Comparison of ENCODE assay signal across 12 cellular contexts in the genomic region with DNA sequence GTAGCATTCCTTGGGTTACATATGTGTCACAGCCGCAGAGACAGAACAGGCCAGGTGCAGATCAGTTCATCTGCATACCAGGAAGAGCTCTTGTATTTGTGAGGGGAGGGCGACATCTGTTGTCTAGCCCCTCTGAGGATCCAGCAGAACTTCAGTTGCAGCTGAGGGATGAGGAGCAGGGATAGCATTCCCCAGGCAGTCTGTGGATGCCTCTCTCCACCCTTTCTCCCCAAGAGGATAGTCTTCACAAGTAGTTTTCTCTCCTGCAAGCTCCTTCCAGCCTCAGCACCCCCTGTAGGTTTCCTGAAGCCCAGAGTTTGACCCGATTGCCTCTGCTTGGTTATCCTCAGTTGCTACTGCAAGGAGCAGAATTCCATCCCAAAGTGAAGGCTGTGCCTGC. TPM values are rescaled to one million over a fixed set of nuclear protein-coding genes. Genes with fewer than 3 reads are reported as not detected.
DNase-seq lines count a peak whose midpoint lies in the region; ATAC-seq, FAIRE-seq and TF ChIP-seq lines count a peak whose summit lies in the region.
"Had no signal": no experiment of that assay in that cellular context is flagged by ENCODE, and none has a peak within 500 bp of the region (broad histone marks: within the 10 kb centered on the region; RNA-seq: fewer than 3 reads in every experiment).

No MANE protein-coding gene starts in this region.

- H3K36me3 Mint-ChIP-seq in activated naive CD4-positive, alpha-beta T cell treated with anti-CD3 and anti-CD28 coated beads for 36 hours (ENCODE audit: low read depth): peaks cover 73% of the 10 kb centered on the region
- H3K36me3 Mint-ChIP-seq in WTC11: peaks cover 71% of the 10 kb centered on the region

- POLR2A ChIA-PET in WTC11 (lab: Charles Lee): interaction anchor here (5.5 kb wide), 1 partner anchor 24 kb away, joined by 104 read pairs; no protein-coding TSS in a partner anchor

- no peaks in the 10 kb centered on the region for H3K27me3 ChIP-seq in subcutaneous abdominal adipose tissue (ENCODE audit: control insufficient read depth in 5 of 5, insufficient read depth in 4 of 5, low read length in 5 of 5)

- peak overlapping the region; percentile 95 for H3K4me3 ChIP-seq in fibroblast of mammary gland (ENCODE audit: control insufficient read depth, low read depth, low read length)
- peak overlapping the region in 2 of 5 donors; percentile 64 to 74 for H3K4me3 ChIP-seq in subcutaneous abdominal adipose tissue (ENCODE audit: low read depth in 1 of 5, low read length in 5 of 5)

- H3K27ac Mint-ChIP-seq in activated naive CD4-positive, alpha-beta T cell treated with anti-CD3 and anti-CD28 coated beads for 36 hours: no peak overlapping the region
- peak overlapping the region; percentile 92 for H3K27ac Mint-ChIP-seq in WTC11

- H3K4me1 Mint-ChIP-seq in activated naive CD4-positive, alpha-beta T cell treated with anti-CD3 and anti-CD28 coated beads for 36 hours (ENCODE audit: low read depth): peaks cover 47% of the 10 kb centered on the region
- H3K4me1 Mint-ChIP-seq in WTC11: peaks cover 70% of the 10 kb centered on the region

- no peaks in the 10 kb centered on the region for H3K27me3 Mint-ChIP-seq in activated naive CD4-positive, alpha-beta T cell treated with anti-CD3 and anti-CD28 coated beads for 36 hours (ENCODE audit: low read depth)
- no peaks in the 10 kb centered on the region for H3K27me3 Mint-ChIP-seq in WTC11 (ENCODE audit: low read depth)

- H3K36me3 ChIP-seq in subcutaneous abdominal adipose tissue (ENCODE audit: control insufficient read depth in 5 of 5, insufficient read depth in 5 of 5, low read length in 5 of 5): peaks cover 2 to 31% (median 3%) of the 10 kb centered on the region in 5 donors

- H3K4me1 ChIP-seq in subcutaneous abdominal adipose tissue (ENCODE audit: control insufficient read depth in 5 of 5, insufficient read depth in 5 of 5, low read length in 5 of 5): peaks cover 9 to 84% (median 57%) of the 10 kb centered on the region in 5 donors

- peak overlapping the region in 2 of 5 donors; percentile 1 to 38 for H3K9ac ChIP-seq in subcutaneous abdominal adipose tissue (ENCODE audit: low read length in 5 of 5)

- no peaks in the 10 kb centered on the region for H3K9me3 Mint-ChIP-seq in activated naive CD4-positive, alpha-beta T cell treated with anti-CD3 and anti-CD28 coated beads for 36 hours
- no peaks in the 10 kb centered on the region for H3K9me3 Mint-ChIP-seq in WTC11

- DNase-seq in activated naive CD4-positive, alpha-beta T cell treated with anti-CD3 and anti-CD28 coated beads for 36 hours: no peak
- no peak for DNase-seq in activated naive CD4-positive, alpha-beta T cell treated with Interleukin-2 at 50 U/mL for 16 hours
- no peak for DNase-seq in WTC11 (ENCODE audit: low spot score)
- DNase-seq in fibroblast of mammary gland (ENCODE audit: low read depth): no peak
- no peak for DNase-seq in stimulated activated CD4-positive, alpha-beta T cell treated with anti-CD3 and anti-CD28 coated beads, Interleukin-4, amount 100 ng/mL, for 1 hour
- DNase-seq in GM12892 (ENCODE audit: insufficient read length): no peak
- DNase-seq: left ventricle myocardium superior, NCI-H748 treated with DMSO at 0.1 percent for 48 hours had no signal

- intact Hi-C loops in activated naive CD4-positive, alpha-beta T cell treated with anti-CD3 and anti-CD28 coated beads for 36 hours (cut with micrococcal nuclease): no loop called here

- H3K27ac ChIP-seq in subcutaneous abdominal adipose tissue (ENCODE audit: low read depth, low read length): peak overlapping the region; percentile 32

- no peaks in the 10 kb centered on the region for H3K9me3 ChIP-seq in subcutaneous abdominal adipose tissue (ENCODE audit: control insufficient read depth in 5 of 5, low read length in 5 of 5)

- TF ChIP-seq CTCF in WTC11 (IDR thresholded peaks at IDR 0.05) (no peak), fibroblast of mammary gland (conservative IDR thresholded peaks at IDR 0.05; ENCODE audit: control insufficient read depth, insufficient read depth, low read depth, low read length) (no peak)

- no peak for TF ChIP-seq POLR2A in GM12892 (IDR thresholded peaks at IDR 0.05; ENCODE audit: low read depth, low read length)

- FAIRE-seq in GM12892 (lab: Jason Lieb, UNC): no peak
- FAIRE-seq: GM18507 had no signal

- H3K4me3 Mint-ChIP-seq in activated naive CD4-positive, alpha-beta T cell treated with anti-CD3 and anti-CD28 coated beads for 36 hours: peak overlapping the region; percentile 97
- H3K4me3 Mint-ChIP-seq in WTC11: peak overlapping the region; percentile 96

- CTCF ChIA-PET in activated naive CD4-positive, alpha-beta T cell treated with anti-CD3 and anti-CD28 coated beads for 36 hours (lab: Charles Lee): interaction anchor here (1.0 kb wide), 2 partner anchors 12 to 175 kb away, joined by 4 read pairs; no protein-coding TSS in a partner anchor
- CTCF ChIA-PET in WTC11 (lab: Charles Lee): interaction anchor here (0.6 to 1.9 kb wide), 10 partner anchors 10 to 169 kb away, joined by 3 to 11 read pairs (median 4); no protein-coding TSS in a partner anchor

- ATAC-seq in WTC11 (no peak), GM18870 (IDR thresholded peaks at IDR 0.05; ENCODE audit: unreplicated experiment) (no peak)
- ATAC-seq: left ventricle myocardium superior had no signal

TF ChIP-seq in WTC11, 78 proteins besides CTCF, POLR2A, EP300 and RAD21:
- TF ChIP-seq NR3C1 (CRISPR knock-in tag; conservative IDR thresholded peaks at IDR 0.05; ENCODE audit: low read depth) (no peak), CREB1 (CRISPR knock-in tag; IDR thresholded peaks at IDR 0.05) (no peak), RELA (CRISPR knock-in tag; IDR thresholded peaks at IDR 0.05; ENCODE audit: borderline replicate concordance) (no peak)
- TF ChIP-seq, protein P1, sequence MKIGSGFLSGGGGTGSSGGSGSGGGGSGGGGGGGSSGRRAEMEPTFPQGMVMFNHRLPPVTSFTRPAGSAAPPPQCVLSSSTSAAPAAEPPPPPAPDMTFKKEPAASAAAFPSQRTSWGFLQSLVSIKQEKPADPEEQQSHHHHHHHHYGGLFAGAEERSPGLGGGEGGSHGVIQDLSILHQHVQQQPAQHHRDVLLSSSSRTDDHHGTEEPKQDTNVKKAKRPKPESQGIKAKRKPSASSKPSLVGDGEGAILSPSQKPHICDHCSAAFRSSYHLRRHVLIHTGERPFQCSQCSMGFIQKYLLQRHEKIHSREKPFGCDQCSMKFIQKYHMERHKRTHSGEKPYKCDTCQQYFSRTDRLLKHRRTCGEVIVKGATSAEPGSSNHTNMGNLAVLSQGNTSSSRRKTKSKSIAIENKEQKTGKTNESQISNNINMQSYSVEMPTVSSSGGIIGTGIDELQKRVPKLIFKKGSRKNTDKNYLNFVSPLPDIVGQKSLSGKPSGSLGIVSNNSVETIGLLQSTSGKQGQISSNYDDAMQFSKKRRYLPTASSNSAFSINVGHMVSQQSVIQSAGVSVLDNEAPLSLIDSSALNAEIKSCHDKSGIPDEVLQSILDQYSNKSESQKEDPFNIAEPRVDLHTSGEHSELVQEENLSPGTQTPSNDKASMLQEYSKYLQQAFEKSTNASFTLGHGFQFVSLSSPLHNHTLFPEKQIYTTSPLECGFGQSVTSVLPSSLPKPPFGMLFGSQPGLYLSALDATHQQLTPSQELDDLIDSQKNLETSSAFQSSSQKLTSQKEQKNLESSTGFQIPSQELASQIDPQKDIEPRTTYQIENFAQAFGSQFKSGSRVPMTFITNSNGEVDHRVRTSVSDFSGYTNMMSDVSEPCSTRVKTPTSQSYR (CRISPR knock-in tag; IDR thresholded peaks at IDR 0.05): no peak
- TF ChIP-seq, protein P2, sequence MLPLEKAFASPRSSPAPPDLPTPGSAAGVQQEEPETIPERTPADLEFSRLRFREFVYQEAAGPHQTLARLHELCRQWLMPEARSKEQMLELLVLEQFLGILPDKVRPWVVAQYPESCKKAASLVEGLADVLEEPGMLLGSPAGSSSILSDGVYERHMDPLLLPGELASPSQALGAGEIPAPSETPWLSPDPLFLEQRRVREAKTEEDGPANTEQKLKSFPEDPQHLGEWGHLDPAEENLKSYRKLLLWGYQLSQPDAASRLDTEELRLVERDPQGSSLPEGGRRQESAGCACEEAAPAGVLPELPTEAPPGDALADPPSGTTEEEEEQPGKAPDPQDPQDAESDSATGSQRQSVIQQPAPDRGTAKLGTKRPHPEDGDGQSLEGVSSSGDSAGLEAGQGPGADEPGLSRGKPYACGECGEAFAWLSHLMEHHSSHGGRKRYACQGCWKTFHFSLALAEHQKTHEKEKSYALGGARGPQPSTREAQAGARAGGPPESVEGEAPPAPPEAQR (CRISPR knock-in tag; IDR thresholded peaks at IDR 0.05): no peak
- TF ChIP-seq, protein P3, sequence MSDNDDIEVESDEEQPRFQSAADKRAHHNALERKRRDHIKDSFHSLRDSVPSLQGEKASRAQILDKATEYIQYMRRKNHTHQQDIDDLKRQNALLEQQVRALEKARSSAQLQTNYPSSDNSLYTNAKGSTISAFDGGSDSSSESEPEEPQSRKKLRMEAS (CRISPR knock-in tag; IDR thresholded peaks at IDR 0.05): no peak

RNA-seq across cellular contexts. Expression of a gene that starts 2.6 kb away (rescaled TPM):
- total RNA-seq in activated naive CD4-positive, alpha-beta T cell treated with anti-CD3 and anti-CD28 coated beads for 36 hours: 100 to 1,000 TPM; 161 to 169 TPM
- total RNA-seq in WTC11 (2021): 490 to 556 TPM (median 501 TPM) in 3 replicates
- 76.8 TPM for polyA plus RNA-seq in GM12892 (2012; ENCODE audit: missing spikeins)

RNA-seq across cellular contexts. Expression of a gene that starts 19.6 kb away (rescaled TPM):
- total RNA-seq in activated naive CD4-positive, alpha-beta T cell treated with anti-CD3 and anti-CD28 coated beads for 36 hours: not detected
- 0.09 TPM in 1 of 3 replicates, not detected in the others for total RNA-seq in WTC11 (2021)
- not detected for polyA plus RNA-seq in GM12892 (2012; ENCODE audit: missing spikeins)
- total RNA-seq: left ventricle myocardium superior, urinary bladder had no signal
- polyA plus RNA-seq: urinary bladder had no signal
